In genomic region chr9:69234683-69235082, GRCh38 we compare ENCODE assay signal across 10 cellular contexts.
"Had no signal": no experiment of that assay in that cellular context is flagged by ENCODE, and none has a peak within 500 bp of the region (broad histone marks: within the 10 kb centered on the region; RNA-seq: fewer than 3 reads in every experiment).

No MANE protein-coding gene starts in this region.

- ATAC-seq: GM23338, HCT116 had no signal

- H2AFZ ChIP-seq: GM23338 had no signal

- DNase-seq: HFFc6, KBM-7 had no signal

- H3K9me3 ChIP-seq: HAP-1 had no signal

- H3K4me3 ChIP-seq: GM23338, HAP-1 had no signal

- H3K27ac ChIP-seq: HL-60, KMS-11 had no signal

- H3K4me1 Mint-ChIP-seq: IgD-negative memory B cell had no signal

- H3K27ac Mint-ChIP-seq: HFFc6, IgD-negative memory B cell had no signal

- FAIRE-seq: H1, H54 had no signal

- H3K9ac ChIP-seq: KMS-11 had no signal

- H3K4me2 ChIP-seq: GM23338, KMS-11 had no signal

- H3K27me3 Mint-ChIP-seq: IgD-negative memory B cell had no signal

- H3K4me3 Mint-ChIP-seq: GM23338, HFFc6, IgD-negative memory B cell had no signal

- H3K9me3 Mint-ChIP-seq: GM23338, HFFc6, IgD-negative memory B cell had no signal
